In the genomic region with DNA sequence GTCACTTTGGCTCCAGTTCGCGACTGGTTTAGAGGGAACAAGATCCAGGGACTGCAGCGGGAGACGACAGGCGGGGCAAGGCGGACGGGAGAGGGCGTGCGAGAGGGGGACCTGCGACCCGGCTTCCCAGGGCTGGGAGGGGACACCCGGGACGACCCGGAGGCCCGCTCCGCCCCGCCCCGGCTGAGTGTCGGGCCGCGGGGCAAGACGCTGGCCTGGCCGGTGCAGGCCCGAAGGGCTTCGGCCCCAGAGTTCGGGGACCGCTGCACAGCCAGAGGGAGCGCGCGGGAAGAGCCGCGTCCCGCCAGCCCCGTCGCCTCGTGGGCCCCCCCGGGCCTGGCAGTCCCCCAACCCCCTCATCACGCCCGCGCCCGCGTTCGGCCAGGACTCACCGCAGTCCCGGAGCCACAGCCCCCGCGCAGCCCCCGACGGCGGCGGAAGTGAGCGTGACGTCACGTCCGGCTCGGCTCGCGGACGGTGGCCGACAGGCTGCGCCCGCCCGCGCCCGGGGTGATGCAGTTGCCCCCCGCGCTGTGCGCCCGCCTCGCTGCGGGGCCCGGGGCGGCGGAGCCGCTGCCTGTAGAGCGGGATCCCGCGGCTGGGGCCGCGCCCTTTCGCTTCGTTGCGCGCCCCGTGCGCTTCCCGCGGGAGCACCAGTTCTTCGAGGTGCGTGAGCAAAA, we compare ENCODE assay signal across 1 cellular context.
TF ChIP-seq lines count a peak whose summit lies in the region.

A gene with protein sequence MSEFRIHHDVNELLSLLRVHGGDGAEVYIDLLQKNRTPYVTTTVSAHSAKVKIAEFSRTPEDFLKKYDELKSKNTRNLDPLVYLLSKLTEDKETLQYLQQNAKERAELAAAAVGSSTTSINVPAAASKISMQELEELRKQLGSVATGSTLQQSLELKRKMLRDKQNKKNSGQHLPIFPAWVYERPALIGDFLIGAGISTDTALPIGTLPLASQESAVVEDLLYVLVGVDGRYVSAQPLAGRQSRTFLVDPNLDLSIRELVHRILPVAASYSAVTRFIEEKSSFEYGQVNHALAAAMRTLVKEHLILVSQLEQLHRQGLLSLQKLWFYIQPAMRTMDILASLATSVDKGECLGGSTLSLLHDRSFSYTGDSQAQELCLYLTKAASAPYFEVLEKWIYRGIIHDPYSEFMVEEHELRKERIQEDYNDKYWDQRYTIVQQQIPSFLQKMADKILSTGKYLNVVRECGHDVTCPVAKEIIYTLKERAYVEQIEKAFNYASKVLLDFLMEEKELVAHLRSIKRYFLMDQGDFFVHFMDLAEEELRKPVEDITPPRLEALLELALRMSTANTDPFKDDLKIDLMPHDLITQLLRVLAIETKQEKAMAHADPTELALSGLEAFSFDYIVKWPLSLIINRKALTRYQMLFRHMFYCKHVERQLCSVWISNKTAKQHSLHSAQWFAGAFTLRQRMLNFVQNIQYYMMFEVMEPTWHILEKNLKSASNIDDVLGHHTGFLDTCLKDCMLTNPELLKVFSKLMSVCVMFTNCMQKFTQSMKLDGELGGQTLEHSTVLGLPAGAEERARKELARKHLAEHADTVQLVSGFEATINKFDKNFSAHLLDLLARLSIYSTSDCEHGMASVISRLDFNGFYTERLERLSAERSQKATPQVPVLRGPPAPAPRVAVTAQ (minus strand): TSS at position 442 of the 680 bp plus-strand sequence. CDS start 5,931 bp downstream, outside the sequence.
A gene with protein sequence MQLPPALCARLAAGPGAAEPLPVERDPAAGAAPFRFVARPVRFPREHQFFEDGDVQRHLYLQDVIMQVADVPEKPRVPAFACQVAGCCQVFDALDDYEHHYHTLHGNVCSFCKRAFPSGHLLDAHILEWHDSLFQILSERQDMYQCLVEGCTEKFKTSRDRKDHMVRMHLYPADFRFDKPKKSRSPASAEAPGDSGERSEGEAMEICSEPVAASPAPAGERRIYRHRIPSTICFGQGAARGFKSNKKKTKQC (plus strand): TSS at position 484 of the 680 bp plus-strand sequence. CDS start 30 bp downstream, at position 514.

TF ChIP-seq in K562, 482 proteins besides CTCF, POLR2A, EP300 and RAD21 (continued from another document and continues in another):
- TF ChIP-seq, protein P1, sequence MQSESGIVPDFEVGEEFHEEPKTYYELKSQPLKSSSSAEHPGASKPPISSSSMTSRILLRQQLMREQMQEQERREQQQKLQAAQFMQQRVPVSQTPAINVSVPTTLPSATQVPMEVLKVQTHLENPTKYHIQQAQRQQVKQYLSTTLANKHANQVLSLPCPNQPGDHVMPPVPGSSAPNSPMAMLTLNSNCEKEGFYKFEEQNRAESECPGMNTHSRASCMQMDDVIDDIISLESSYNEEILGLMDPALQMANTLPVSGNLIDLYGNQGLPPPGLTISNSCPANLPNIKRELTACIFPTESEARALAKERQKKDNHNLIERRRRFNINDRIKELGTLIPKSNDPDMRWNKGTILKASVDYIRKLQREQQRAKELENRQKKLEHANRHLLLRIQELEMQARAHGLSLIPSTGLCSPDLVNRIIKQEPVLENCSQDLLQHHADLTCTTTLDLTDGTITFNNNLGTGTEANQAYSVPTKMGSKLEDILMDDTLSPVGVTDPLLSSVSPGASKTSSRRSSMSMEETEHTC (IDR thresholded peaks at IDR 0.05) = no peak
- TF ChIP-seq SRF (CRISPR knock-in tag; IDR thresholded peaks at IDR 0.05) (no peak), KHSRP (IDR thresholded peaks at IDR 0.05) (no peak), TFAM (CRISPR knock-in tag; conservative IDR thresholded peaks at IDR 0.05) (no peak), HDAC8 (tag; IDR thresholded peaks at IDR 0.05) (peak; percentile 78; the same call in 1 of the 2 replicates), ZNF57 (CRISPR knock-in tag; IDR thresholded peaks at IDR 0.05) (no peak), SAFB2 (IDR thresholded peaks at IDR 0.05; ENCODE audit: borderline replicate concordance, low read depth, low read length, severe bottlenecking) (no peak), RBFOX2 (IDR thresholded peaks at IDR 0.05; ENCODE audit: low read depth, low read length) (peak; percentile 89), ZFP30 (CRISPR knock-in tag; IDR thresholded peaks at IDR 0.05; ENCODE audit: borderline replicate concordance) (no peak), ETS2 (tag; IDR thresholded peaks at IDR 0.05; ENCODE audit: borderline replicate concordance, poor library complexity, severe bottlenecking) (no peak), ZNF174 (CRISPR knock-in tag; IDR thresholded peaks at IDR 0.05) (no peak), NFYB (IDR thresholded peaks at IDR 0.05; ENCODE audit: extremely low read depth, insufficient read length) (no peak), HDGF (IDR thresholded peaks at IDR 0.05) (no peak), NEUROD1 (IDR thresholded peaks at IDR 0.05; ENCODE audit: borderline replicate concordance, low read depth, low read length, partially characterized antibody) (peak; percentile 37), ZNF124 (CRISPR knock-in tag; IDR thresholded peaks at IDR 0.05) (no peak), TEAD1 (CRISPR knock-in tag; IDR thresholded peaks at IDR 0.05) (no peak; a peak in 1 of 4 replicates), BDP1 (IDR thresholded peaks at IDR 0.05; ENCODE audit: insufficient read depth, insufficient read length) (no peak), SP2 (IDR thresholded peaks at IDR 0.05; ENCODE audit: extremely low read depth, low read depth, low read length, poor library complexity, severe bottlenecking) (no peak), FUS (optimal IDR thresholded peaks at IDR 0.05; ENCODE audit: low read depth, low read length) (no peak), DPF2 (IDR thresholded peaks at IDR 0.05) (no peak), GTF2E2 (tag; IDR thresholded peaks at IDR 0.05) (peak; percentile 53; the same call in 1 of the 2 replicates), MEIS2 (IDR thresholded peaks at IDR 0.05; ENCODE audit: partially characterized antibody) (no peak), LARP7 (IDR thresholded peaks at IDR 0.05) (no peak), ATF1 (CRISPR knock-in tag; IDR thresholded peaks at IDR 0.05) (0 out of 2 replicates have a peak, but pooled peaks have one; percentile 18), ATF1 (tag; IDR thresholded peaks at IDR 0.05) (peak; percentile 97), TAL1 (IDR thresholded peaks at IDR 0.05) (no peak)
- TF ChIP-seq, protein P2, sequence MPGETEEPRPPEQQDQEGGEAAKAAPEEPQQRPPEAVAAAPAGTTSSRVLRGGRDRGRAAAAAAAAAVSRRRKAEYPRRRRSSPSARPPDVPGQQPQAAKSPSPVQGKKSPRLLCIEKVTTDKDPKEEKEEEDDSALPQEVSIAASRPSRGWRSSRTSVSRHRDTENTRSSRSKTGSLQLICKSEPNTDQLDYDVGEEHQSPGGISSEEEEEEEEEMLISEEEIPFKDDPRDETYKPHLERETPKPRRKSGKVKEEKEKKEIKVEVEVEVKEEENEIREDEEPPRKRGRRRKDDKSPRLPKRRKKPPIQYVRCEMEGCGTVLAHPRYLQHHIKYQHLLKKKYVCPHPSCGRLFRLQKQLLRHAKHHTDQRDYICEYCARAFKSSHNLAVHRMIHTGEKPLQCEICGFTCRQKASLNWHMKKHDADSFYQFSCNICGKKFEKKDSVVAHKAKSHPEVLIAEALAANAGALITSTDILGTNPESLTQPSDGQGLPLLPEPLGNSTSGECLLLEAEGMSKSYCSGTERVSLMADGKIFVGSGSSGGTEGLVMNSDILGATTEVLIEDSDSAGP (CRISPR knock-in tag; IDR thresholded peaks at IDR 0.05) = no peak
- TF ChIP-seq, protein P3, sequence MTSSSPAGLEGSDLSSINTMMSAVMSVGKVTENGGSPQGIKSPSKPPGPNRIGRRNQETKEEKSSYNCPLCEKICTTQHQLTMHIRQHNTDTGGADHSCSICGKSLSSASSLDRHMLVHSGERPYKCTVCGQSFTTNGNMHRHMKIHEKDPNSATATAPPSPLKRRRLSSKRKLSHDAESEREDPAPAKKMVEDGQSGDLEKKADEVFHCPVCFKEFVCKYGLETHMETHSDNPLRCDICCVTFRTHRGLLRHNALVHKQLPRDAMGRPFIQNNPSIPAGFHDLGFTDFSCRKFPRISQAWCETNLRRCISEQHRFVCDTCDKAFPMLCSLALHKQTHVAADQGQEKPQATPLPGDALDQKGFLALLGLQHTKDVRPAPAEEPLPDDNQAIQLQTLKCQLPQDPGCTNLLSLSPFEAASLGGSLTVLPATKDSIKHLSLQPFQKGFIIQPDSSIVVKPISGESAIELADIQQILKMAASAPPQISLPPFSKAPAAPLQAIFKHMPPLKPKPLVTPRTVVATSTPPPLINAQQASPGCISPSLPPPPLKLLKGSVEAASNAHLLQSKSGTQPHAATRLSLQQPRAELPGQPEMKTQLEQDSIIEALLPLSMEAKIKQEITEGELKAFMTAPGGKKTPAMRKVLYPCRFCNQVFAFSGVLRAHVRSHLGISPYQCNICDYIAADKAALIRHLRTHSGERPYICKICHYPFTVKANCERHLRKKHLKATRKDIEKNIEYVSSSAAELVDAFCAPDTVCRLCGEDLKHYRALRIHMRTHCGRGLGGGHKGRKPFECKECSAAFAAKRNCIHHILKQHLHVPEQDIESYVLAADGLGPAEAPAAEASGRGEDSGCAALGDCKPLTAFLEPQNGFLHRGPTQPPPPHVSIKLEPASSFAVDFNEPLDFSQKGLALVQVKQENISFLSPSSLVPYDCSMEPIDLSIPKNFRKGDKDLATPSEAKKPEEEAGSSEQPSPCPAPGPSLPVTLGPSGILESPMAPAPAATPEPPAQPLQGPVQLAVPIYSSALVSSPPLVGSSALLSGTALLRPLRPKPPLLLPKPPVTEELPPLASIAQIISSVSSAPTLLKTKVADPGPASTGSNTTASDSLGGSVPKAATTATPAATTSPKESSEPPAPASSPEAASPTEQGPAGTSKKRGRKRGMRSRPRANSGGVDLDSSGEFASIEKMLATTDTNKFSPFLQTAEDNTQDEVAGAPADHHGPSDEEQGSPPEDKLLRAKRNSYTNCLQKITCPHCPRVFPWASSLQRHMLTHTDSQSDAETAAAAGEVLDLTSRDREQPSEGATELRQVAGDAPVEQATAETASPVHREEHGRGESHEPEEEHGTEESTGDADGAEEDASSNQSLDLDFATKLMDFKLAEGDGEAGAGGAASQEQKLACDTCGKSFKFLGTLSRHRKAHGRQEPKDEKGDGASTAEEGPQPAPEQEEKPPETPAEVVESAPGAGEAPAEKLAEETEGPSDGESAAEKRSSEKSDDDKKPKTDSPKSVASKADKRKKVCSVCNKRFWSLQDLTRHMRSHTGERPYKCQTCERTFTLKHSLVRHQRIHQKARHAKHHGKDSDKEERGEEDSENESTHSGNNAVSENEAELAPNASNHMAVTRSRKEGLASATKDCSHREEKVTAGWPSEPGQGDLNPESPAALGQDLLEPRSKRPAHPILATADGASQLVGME (CRISPR knock-in tag; IDR thresholded peaks at IDR 0.05) = no peak
- TF ChIP-seq, protein P4, sequence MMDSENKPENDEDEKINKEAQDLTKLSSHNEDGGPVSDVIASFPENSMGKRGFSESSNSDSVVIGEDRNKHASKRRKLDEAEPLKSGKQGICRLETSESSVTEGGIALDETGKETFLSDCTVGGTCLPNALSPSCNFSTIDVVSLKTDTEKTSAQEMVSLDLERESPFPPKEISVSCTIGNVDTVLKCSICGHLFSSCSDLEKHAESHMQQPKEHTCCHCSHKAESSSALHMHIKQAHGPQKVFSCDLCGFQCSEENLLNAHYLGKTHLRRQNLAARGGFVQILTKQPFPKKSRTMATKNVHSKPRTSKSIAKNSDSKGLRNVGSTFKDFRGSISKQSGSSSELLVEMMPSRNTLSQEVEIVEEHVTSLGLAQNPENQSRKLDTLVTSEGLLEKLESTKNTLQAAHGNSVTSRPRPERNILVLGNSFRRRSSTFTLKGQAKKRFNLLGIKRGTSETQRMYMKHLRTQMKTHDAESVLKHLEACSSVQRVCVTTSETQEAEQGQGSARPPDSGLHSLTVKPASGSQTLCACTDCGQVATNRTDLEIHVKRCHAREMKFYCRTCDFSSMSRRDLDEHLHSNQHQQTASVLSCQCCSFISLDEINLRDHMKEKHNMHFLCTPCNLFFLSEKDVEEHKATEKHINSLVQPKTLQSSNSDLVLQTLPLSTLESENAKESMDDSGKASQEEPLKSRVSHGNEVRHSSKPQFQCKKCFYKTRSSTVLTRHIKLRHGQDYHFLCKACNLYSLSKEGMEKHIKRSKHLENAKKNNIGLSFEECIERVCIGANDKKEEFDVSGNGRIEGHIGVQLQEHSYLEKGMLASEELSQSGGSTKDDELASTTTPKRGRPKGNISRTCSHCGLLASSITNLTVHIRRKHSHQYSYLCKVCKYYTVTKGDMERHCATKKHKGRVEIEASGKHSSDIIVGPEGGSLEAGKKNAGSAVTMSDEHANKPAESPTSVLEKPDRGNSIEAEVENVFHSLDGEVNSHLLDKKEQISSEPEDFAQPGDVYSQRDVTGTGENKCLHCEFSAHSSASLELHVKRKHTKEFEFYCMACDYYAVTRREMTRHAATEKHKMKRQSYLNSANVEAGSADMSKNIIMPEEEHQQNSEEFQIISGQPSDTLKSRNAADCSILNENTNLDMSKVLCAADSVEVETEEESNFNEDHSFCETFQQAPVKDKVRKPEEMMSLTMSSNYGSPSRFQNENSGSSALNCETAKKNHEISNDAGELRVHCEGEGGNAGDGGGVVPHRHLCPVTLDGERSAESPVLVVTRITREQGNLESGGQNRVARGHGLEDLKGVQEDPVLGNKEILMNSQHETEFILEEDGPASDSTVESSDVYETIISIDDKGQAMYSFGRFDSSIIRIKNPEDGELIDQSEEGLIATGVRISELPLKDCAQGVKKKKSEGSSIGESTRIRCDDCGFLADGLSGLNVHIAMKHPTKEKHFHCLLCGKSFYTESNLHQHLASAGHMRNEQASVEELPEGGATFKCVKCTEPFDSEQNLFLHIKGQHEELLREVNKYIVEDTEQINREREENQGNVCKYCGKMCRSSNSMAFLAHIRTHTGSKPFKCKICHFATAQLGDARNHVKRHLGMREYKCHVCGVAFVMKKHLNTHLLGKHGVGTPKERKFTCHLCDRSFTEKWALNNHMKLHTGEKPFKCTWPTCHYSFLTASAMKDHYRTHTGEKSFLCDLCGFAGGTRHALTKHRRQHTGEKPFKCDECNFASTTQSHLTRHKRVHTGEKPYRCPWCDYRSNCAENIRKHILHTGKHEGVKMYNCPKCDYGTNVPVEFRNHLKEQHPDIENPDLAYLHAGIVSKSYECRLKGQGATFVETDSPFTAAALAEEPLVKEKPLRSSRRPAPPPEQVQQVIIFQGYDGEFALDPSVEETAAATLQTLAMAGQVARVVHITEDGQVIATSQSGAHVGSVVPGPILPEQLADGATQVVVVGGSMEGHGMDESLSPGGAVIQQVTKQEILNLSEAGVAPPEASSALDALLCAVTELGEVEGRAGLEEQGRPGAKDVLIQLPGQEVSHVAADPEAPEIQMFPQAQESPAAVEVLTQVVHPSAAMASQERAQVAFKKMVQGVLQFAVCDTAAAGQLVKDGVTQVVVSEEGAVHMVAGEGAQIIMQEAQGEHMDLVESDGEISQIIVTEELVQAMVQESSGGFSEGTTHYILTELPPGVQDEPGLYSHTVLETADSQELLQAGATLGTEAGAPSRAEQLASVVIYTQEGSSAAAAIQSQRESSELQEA (IDR thresholded peaks at IDR 0.05; ENCODE audit: low read depth) = peak; percentile 84
- TF ChIP-seq, protein P5, sequence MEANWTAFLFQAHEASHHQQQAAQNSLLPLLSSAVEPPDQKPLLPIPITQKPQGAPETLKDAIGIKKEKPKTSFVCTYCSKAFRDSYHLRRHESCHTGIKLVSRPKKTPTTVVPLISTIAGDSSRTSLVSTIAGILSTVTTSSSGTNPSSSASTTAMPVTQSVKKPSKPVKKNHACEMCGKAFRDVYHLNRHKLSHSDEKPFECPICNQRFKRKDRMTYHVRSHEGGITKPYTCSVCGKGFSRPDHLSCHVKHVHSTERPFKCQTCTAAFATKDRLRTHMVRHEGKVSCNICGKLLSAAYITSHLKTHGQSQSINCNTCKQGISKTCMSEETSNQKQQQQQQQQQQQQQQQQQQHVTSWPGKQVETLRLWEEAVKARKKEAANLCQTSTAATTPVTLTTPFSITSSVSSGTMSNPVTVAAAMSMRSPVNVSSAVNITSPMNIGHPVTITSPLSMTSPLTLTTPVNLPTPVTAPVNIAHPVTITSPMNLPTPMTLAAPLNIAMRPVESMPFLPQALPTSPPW (CRISPR knock-in tag; IDR thresholded peaks at IDR 0.05) = peak; percentile 93
- TF ChIP-seq, protein P6, sequence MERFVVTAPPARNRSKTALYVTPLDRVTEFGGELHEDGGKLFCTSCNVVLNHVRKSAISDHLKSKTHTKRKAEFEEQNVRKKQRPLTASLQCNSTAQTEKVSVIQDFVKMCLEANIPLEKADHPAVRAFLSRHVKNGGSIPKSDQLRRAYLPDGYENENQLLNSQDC (CRISPR knock-in tag; IDR thresholded peaks at IDR 0.05) = no peak
